1 cellular context compared by ENCODE assay signal in genomic region chr5:5360363-5360762, GRCh38.
TF ChIP-seq lines count a peak whose summit lies in the region.

No MANE protein-coding gene starts in this region.

TF ChIP-seq in HepG2, 621 proteins besides CTCF, POLR2A, EP300 and RAD21 (continued from another document):
- TF ChIP-seq ZNF816 (CRISPR knock-in tag; IDR thresholded peaks at IDR 0.05; ENCODE audit: borderline replicate concordance) = 0 out of 2 replicates have a peak, but pooled peaks have one; percentile 7
- no peak for TF ChIP-seq POGZ (CRISPR knock-in tag; IDR thresholded peaks at IDR 0.05)
- TF ChIP-seq SYNCRIP (IDR thresholded peaks at IDR 0.05; ENCODE audit: insufficient read depth, low read depth, low read length) = no peak
- no peak for TF ChIP-seq SOX6 (IDR thresholded peaks at IDR 0.05)
- no peak for TF ChIP-seq SOX6 (CRISPR knock-in tag; IDR thresholded peaks at IDR 0.05)
